In the genomic region with DNA sequence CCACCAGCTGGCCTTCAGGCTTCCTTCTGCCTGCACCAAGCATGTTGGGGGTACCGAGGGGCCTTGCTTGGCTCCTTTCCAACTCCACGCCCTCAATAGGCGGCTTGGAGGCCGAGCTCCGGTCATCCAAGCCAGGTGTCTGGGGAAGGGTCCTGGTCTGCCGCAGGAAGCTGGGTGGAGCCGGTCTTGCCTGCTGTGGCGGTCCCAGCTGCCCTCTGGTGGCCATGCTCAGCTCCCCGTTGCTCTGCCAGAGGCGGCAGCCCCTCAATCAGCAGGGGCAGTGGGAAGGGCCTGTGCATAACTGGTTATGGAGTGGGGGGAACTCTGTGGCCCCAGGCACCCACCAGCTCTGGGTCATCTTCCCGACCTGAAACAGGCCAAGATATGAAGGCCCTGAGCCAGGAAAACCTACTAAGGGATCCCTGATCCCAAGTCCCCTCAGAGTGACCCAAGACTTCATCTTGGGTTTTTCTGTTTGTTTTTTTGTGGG, we compare ENCODE assay signal across 1 cellular context.
TF ChIP-seq lines count a peak whose summit lies in the region.

No MANE protein-coding gene starts in this region.

TF ChIP-seq in K562, 482 proteins besides CTCF, POLR2A, EP300 and RAD21 (continued from another document):
- TF ChIP-seq, protein P1, sequence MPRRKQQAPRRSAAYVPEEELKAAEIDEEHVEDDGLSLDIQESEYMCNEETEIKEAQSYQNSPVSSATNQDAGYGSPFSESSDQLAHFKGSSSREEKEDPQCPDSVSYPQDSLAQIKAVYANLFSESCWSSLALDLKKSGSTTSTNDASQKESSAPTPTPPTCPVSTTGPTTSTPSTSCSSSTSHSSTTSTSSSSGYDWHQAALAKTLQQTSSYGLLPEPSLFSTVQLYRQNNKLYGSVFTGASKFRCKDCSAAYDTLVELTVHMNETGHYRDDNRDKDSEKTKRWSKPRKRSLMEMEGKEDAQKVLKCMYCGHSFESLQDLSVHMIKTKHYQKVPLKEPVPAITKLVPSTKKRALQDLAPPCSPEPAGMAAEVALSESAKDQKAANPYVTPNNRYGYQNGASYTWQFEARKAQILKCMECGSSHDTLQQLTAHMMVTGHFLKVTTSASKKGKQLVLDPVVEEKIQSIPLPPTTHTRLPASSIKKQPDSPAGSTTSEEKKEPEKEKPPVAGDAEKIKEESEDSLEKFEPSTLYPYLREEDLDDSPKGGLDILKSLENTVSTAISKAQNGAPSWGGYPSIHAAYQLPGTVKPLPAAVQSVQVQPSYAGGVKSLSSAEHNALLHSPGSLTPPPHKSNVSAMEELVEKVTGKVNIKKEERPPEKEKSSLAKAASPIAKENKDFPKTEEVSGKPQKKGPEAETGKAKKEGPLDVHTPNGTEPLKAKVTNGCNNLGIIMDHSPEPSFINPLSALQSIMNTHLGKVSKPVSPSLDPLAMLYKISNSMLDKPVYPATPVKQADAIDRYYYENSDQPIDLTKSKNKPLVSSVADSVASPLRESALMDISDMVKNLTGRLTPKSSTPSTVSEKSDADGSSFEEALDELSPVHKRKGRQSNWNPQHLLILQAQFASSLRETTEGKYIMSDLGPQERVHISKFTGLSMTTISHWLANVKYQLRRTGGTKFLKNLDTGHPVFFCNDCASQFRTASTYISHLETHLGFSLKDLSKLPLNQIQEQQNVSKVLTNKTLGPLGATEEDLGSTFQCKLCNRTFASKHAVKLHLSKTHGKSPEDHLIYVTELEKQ (CRISPR knock-in tag; IDR thresholded peaks at IDR 0.05): no peak
- TF ChIP-seq MYC (IDR thresholded peaks at IDR 0.05; ENCODE audit: low read depth, low read length): peak; percentile 68
- TF ChIP-seq MYC (CRISPR knock-in tag; IDR thresholded peaks at IDR 0.05; ENCODE audit: borderline replicate concordance, low read depth): peak; percentile 57; the same call in 1 of the 2 replicates
- peak in 1 of 3 experiments; percentile 57 for TF ChIP-seq YY1 (IDR thresholded peaks at IDR 0.05; ENCODE audit: borderline replicate concordance in 1 of 3, control insufficient read depth in 1 of 3, extremely low read depth in 1 of 3, insufficient read depth in 3 of 3, insufficient read length in 1 of 3, insufficient replicate concordance in 2 of 3, low read depth in 1 of 3, low read length in 2 of 3)
- 0 out of 2 replicates have a peak, but pooled peaks have one; percentile 29 for TF ChIP-seq BRD4 (IDR thresholded peaks at IDR 0.05)
- TF ChIP-seq GATA2 (CRISPR knock-in tag; IDR thresholded peaks at IDR 0.05): no peak
- peak; percentile 44; the same call in 1 of the 2 replicates for TF ChIP-seq CXXC5 (CRISPR knock-in tag; IDR thresholded peaks at IDR 0.05)
- TF ChIP-seq, protein P2, sequence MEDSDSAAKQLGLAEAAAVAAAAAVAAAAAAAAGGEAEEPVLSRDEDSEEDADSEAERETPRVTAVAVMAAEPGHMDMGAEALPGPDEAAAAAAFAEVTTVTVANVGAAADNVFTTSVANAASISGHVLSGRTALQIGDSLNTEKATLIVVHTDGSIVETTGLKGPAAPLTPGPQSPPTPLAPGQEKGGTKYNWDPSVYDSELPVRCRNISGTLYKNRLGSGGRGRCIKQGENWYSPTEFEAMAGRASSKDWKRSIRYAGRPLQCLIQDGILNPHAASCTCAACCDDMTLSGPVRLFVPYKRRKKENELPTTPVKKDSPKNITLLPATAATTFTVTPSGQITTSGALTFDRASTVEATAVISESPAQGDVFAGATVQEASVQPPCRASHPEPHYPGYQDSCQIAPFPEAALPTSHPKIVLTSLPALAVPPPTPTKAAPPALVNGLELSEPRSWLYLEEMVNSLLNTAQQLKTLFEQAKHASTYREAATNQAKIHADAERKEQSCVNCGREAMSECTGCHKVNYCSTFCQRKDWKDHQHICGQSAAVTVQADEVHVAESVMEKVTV (CRISPR knock-in tag; IDR thresholded peaks at IDR 0.05): peak; percentile 94
- TF ChIP-seq, protein P3, sequence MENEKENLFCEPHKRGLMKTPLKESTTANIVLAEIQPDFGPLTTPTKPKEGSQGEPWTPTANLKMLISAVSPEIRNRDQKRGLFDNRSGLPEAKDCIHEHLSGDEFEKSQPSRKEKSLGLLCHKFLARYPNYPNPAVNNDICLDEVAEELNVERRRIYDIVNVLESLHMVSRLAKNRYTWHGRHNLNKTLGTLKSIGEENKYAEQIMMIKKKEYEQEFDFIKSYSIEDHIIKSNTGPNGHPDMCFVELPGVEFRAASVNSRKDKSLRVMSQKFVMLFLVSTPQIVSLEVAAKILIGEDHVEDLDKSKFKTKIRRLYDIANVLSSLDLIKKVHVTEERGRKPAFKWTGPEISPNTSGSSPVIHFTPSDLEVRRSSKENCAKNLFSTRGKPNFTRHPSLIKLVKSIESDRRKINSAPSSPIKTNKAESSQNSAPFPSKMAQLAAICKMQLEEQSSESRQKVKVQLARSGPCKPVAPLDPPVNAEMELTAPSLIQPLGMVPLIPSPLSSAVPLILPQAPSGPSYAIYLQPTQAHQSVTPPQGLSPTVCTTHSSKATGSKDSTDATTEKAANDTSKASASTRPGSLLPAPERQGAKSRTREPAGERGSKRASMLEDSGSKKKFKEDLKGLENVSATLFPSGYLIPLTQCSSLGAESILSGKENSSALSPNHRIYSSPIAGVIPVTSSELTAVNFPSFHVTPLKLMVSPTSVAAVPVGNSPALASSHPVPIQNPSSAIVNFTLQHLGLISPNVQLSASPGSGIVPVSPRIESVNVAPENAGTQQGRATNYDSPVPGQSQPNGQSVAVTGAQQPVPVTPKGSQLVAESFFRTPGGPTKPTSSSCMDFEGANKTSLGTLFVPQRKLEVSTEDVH (IDR thresholded peaks at IDR 0.05; ENCODE audit: low read depth, partially characterized antibody): no peak
- TF ChIP-seq CHD4 (IDR thresholded peaks at IDR 0.05; ENCODE audit: insufficient read depth, insufficient replicate concordance, low read depth, low read length, poor library complexity, severe bottlenecking): peak; percentile 31
- TF ChIP-seq, protein P4, sequence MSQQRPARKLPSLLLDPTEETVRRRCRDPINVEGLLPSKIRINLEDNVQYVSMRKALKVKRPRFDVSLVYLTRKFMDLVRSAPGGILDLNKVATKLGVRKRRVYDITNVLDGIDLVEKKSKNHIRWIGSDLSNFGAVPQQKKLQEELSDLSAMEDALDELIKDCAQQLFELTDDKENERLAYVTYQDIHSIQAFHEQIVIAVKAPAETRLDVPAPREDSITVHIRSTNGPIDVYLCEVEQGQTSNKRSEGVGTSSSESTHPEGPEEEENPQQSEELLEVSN (IDR thresholded peaks at IDR 0.05; ENCODE audit: borderline replicate concordance in 1 of 2, extremely low read depth in 1 of 2, insufficient read depth in 1 of 2, insufficient read length in 1 of 2, low read depth in 1 of 2, low read length in 1 of 2, poor library complexity in 1 of 2, severe bottlenecking in 1 of 2): peak in 1 of 2 experiments; percentile 24
- TF ChIP-seq HNRNPLL (IDR thresholded peaks at IDR 0.05; ENCODE audit: low read depth, low read length, poor library complexity, severe bottlenecking): no peak
- TF ChIP-seq ATF1 (CRISPR knock-in tag; IDR thresholded peaks at IDR 0.05): no peak
- TF ChIP-seq ATF1 (tag; IDR thresholded peaks at IDR 0.05): peak; percentile 40; the same call in 1 of the 2 replicates
- TF ChIP-seq TBL1XR1 (IDR thresholded peaks at IDR 0.05; ENCODE audit: low read length in 2 of 2): 0 out of 4 replicates have a peak, but pooled peaks have one; percentile 42 to 75
- no peak for TF ChIP-seq MYBL2 (IDR thresholded peaks at IDR 0.05; ENCODE audit: low read depth)
- TF ChIP-seq MYBL2 (CRISPR knock-in tag; IDR thresholded peaks at IDR 0.05; ENCODE audit: borderline replicate concordance): no peak
- no peak for TF ChIP-seq NFATC3 (IDR thresholded peaks at IDR 0.05)
- peak; percentile 40; the same call in 1 of the 2 replicates for TF ChIP-seq SMAD4 (CRISPR knock-in tag; conservative IDR thresholded peaks at IDR 0.05)
- TF ChIP-seq TEAD1 (CRISPR knock-in tag; IDR thresholded peaks at IDR 0.05): no peak
- TF ChIP-seq ZNF436 (CRISPR knock-in tag; IDR thresholded peaks at IDR 0.05): no peak
